9 cellular contexts compared by ENCODE assay signal in the genomic region with DNA sequence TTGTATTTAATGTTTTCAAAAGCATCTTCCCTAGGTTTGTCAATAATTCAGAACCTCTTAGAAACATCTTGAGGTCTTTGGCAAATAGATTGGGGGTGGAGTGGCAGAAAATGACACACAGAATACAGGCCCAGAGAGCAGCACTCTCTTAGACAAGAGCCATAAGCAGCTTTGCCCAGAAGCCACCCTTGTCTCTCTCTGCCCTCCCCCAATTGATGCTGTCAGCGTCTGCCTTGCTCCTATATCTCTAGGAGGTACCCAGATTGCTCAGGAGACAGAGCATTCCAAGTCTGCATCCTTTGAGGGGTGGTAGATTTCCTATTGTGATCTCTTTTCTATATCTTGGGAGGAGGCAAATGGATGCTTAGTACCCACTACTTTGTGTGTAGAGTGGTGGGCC. TPM values are rescaled to one million over a fixed set of nuclear protein-coding genes. Genes with fewer than 3 reads are reported as not detected.
DNase-seq lines count a peak whose midpoint lies in the region; ATAC-seq and TF ChIP-seq lines count a peak whose summit lies in the region.
"Had no signal": no experiment of that assay in that cellular context is flagged by ENCODE, and none has a peak within 500 bp of the region (broad histone marks: within the 10 kb centered on the region; RNA-seq: fewer than 3 reads in every experiment).

No MANE protein-coding gene starts in this region.

- H3K9ac ChIP-seq in mammary epithelial cell (ENCODE audit: insufficient read depth, low read length) (no peak overlapping the region), duodenal mucosa (ENCODE audit: low read depth in 1 of 2, low read length in 2 of 2) (peak overlapping the region; percentile 4 to 33)

- BruUV-seq in mammary epithelial cell (replicated peaks; lab: Mats Ljungman, UMichigan): no TSS peak

- H3K27ac Mint-ChIP-seq in naive thymus-derived CD4-positive, alpha-beta T cell: no peak overlapping the region

- peaks cover 10 to 20% (median 17%) of the 10 kb centered on the region in 7 donors for H3K4me1 Mint-ChIP-seq in naive thymus-derived CD4-positive, alpha-beta T cell

- H4K20me1 ChIP-seq in mammary epithelial cell (ENCODE audit: insufficient read depth, low read length): no peaks in the 10 kb centered on the region

- TF ChIP-seq POLR2A in breast epithelium (IDR thresholded peaks at IDR 0.05) (no peak), uterus (IDR thresholded peaks at IDR 0.05) (no peak)

- H3K4me1 ChIP-seq in breast epithelium (peaks cover 0 to 10% of the 10 kb centered on the region in 2 donors), mammary epithelial cell (ENCODE audit: insufficient read depth, low read length) (peaks cover 21% of the 10 kb centered on the region), duodenal mucosa (ENCODE audit: control insufficient read depth in 1 of 2, insufficient read depth in 2 of 2, low read length in 2 of 2) (peaks cover 4 to 11% of the 10 kb centered on the region in 2 donors), uterus (no peaks in the 10 kb centered on the region)
- H3K4me1 ChIP-seq in naive thymus-derived CD4-positive, alpha-beta T cell (ENCODE audit: control insufficient read depth in 2 of 2, insufficient read depth in 2 of 2, low read length in 2 of 2): peaks cover 0 to 5% of the 10 kb centered on the region in 2 donors

- no peak overlapping the region for H3K4me2 ChIP-seq in mammary epithelial cell (ENCODE audit: insufficient read depth, low read depth, low read length)

- peaks cover 0 to 22% (median 6%) of the 10 kb centered on the region in 11 donors for H3K9me3 Mint-ChIP-seq in naive thymus-derived CD4-positive, alpha-beta T cell

- POLR2A ChIA-PET in naive thymus-derived CD4-positive, alpha-beta T cell (lab: Charles Lee): no interaction called here

- H3K36me3 ChIP-seq in breast epithelium: no peaks in the 10 kb centered on the region
- H3K36me3 ChIP-seq in mammary epithelial cell (ENCODE audit: insufficient read depth, low read length): no peaks in the 10 kb centered on the region
- H3K36me3 ChIP-seq in duodenal mucosa (ENCODE audit: control insufficient read depth in 1 of 2, insufficient read depth in 2 of 2, low read length in 2 of 2): no peaks in the 10 kb centered on the region
- no peaks in the 10 kb centered on the region for H3K36me3 ChIP-seq in naive thymus-derived CD4-positive, alpha-beta T cell (ENCODE audit: control insufficient read depth in 2 of 3, insufficient read depth in 3 of 3, low read length in 3 of 3)
- H3K36me3 ChIP-seq in uterus: no peaks in the 10 kb centered on the region
- no peaks in the 10 kb centered on the region for H3K36me3 ChIP-seq in H7 (replicated peaks; ENCODE audit: control insufficient read depth, insufficient read depth, low read length)

- H3K27me3 Mint-ChIP-seq in naive thymus-derived CD4-positive, alpha-beta T cell: peaks cover 5 to 25% (median 20%) of the 10 kb centered on the region in 5 donors

- H3K4me3 ChIP-seq in breast epithelium (peak overlapping the region; percentile 72 to 84 (median 74)), mammary epithelial cell (replicated peaks in 1 of 3; ENCODE audit: insufficient read depth in 1 of 3, low read depth in 2 of 3, low read length in 3 of 3) (no peak overlapping the region), duodenal mucosa (ENCODE audit: low read depth in 1 of 2, low read length in 2 of 2) (peak overlapping the region; percentile 36 to 41), uterus (peak overlapping the region; percentile 55 to 61), H7 (ENCODE audit: insufficient read depth, low read depth, low read length) (no peak overlapping the region)
- no peak overlapping the region for H3K4me3 ChIP-seq in naive thymus-derived CD4-positive, alpha-beta T cell (ENCODE audit: low read length)

- H3K79me2 ChIP-seq in mammary epithelial cell (ENCODE audit: insufficient read depth, low read length): no peaks in the 10 kb centered on the region

- CTCF ChIA-PET in mammary epithelial cell (lab: Charles Lee; ENCODE audit: low non-redundant PET): no interaction called here
- CTCF ChIA-PET in naive thymus-derived CD4-positive, alpha-beta T cell (lab: Charles Lee): no interaction called here

- ATAC-seq in naive thymus-derived CD4-positive, alpha-beta T cell: no peak
- ATAC-seq in HG02763 (IDR thresholded peaks at IDR 0.05; ENCODE audit: unreplicated experiment): no peak

- DNase-seq in breast epithelium (ENCODE audit: low spot score in 2 of 2) (no peak), mammary epithelial cell (no peak), uterus (no peak), H7 (no peak)
- no peak for DNase-seq in naive thymus-derived CD4-positive, alpha-beta T cell
- no peak for DNase-seq in activated CD4-positive, alpha-beta T cell treated with anti-CD3 and anti-CD28 coated beads, Interleukin-2, amount 50 U/mL, for 1 hour
- DNase-seq: SHP77 had no signal

- 100% methylated on average over 1 of the region's 1 CpG for WGBS in mammary epithelial cell (ENCODE audit: low coverage, missing lambda C conversion rate)

- H3K27me3 ChIP-seq in breast epithelium: no peaks in the 10 kb centered on the region
- H3K27me3 ChIP-seq in mammary epithelial cell (ENCODE audit: insufficient read depth, low read length): no peaks in the 10 kb centered on the region
- H3K27me3 ChIP-seq in duodenal mucosa (ENCODE audit: control insufficient read depth in 1 of 2, insufficient read depth in 2 of 2, low read length in 2 of 2): no peaks in the 10 kb centered on the region
- H3K27me3 ChIP-seq in naive thymus-derived CD4-positive, alpha-beta T cell (ENCODE audit: control insufficient read depth in 2 of 2, insufficient read depth in 2 of 2, low read length in 2 of 2): no peaks in the 10 kb centered on the region
- H3K27me3 ChIP-seq in uterus: no peaks in the 10 kb centered on the region
- H3K27me3 ChIP-seq in H7 (ENCODE audit: control insufficient read depth, insufficient read depth, low read length): peaks cover 9% of the 10 kb centered on the region

- in situ Hi-C loops in mammary epithelial cell (cut with MboI; ENCODE audit: low sequenced_read_pairs in 2 of 2): no loop called here

- TF ChIP-seq CTCF in breast epithelium (IDR thresholded peaks at IDR 0.05) (no peak), mammary epithelial cell (conservative IDR thresholded peaks at IDR 0.05 in 1 of 2, IDR thresholded peaks at IDR 0.05 in 1 of 2; ENCODE audit: extremely low read depth in 1 of 2, insufficient read depth in 1 of 2, low read depth in 1 of 2, low read length in 2 of 2) (no peak), uterus (IDR thresholded peaks at IDR 0.05) (no peak)

- no peaks in the 10 kb centered on the region for H3K9me3 ChIP-seq in breast epithelium
- H3K9me3 ChIP-seq in mammary epithelial cell (replicated peaks; ENCODE audit: insufficient read depth, low read length): peaks cover 11% of the 10 kb centered on the region
- peaks cover 0 to 6% of the 10 kb centered on the region in 2 donors for H3K9me3 ChIP-seq in duodenal mucosa (ENCODE audit: control insufficient read depth in 1 of 2, low read length in 2 of 2)
- peaks cover 0 to 6% (median 3%) of the 10 kb centered on the region in 3 experiments for H3K9me3 ChIP-seq in naive thymus-derived CD4-positive, alpha-beta T cell (ENCODE audit: control insufficient read depth in 2 of 3, low read length in 3 of 3)
- no peaks in the 10 kb centered on the region for H3K9me3 ChIP-seq in uterus

- H3K4me3 Mint-ChIP-seq in naive thymus-derived CD4-positive, alpha-beta T cell: peak overlapping the region in 9 of 10 donors; percentile 22 to 92 (median 86)

- no peak overlapping the region for H2AFZ ChIP-seq in mammary epithelial cell (ENCODE audit: low read depth, low read length)

- dilution Hi-C loops in mammary epithelial cell (cut with HindIII; ENCODE audit: low sequenced_read_pairs): no loop called here

- H3K27ac ChIP-seq in breast epithelium: peak overlapping the region; percentile 70 to 93
- no peak overlapping the region for H3K27ac ChIP-seq in mammary epithelial cell (ENCODE audit: insufficient read depth, low read depth, low read length)
- H3K27ac ChIP-seq in duodenal mucosa (ENCODE audit: low read depth, low read length): no peak overlapping the region
- H3K27ac ChIP-seq in naive thymus-derived CD4-positive, alpha-beta T cell (ENCODE audit: low read depth, low read length): no peak overlapping the region
- peak overlapping the region in 1 of 2 donors; percentile 90 for H3K27ac ChIP-seq in uterus

- intact Hi-C loops in breast epithelium (cut with DNase I; ENCODE audit: low total_unique reads) (no loop called here), mammary epithelial cell (cut with micrococcal nuclease) (no loop called here), uterus (cut with DNase I; ENCODE audit: low total_unique reads) (no loop called here)
- intact Hi-C loops in naive thymus-derived CD4-positive, alpha-beta T cell (cut with micrococcal nuclease): loop anchor here in 1 of 2 donors (5.0 to 10.0 kb wide), 2 partner anchors 108 to 149 kb away; no protein-coding TSS in a partner anchor

- peaks cover 3 to 30% (median 22%) of the 10 kb centered on the region in 5 donors for H3K36me3 Mint-ChIP-seq in naive thymus-derived CD4-positive, alpha-beta T cell

RNA-seq across cellular contexts. Expression of gene RGL1, which starts 1.7 kb away (rescaled TPM):
- total RNA-seq in breast epithelium (10 to 100 TPM; 24.9 to 70.2 (median 26.8) TPM), mammary epithelial cell (1 to 10 TPM; 2.5 to 3.7 TPM), uterus (10 to 100 TPM in 2 of 4 donors, 1 to 10 TPM in 2; 6.9 to 92.9 (median 16.3) TPM)
- 1.8 TPM for polyA plus RNA-seq in mammary epithelial cell
- polyA minus RNA-seq in mammary epithelial cell: 2.6 TPM
- total RNA-seq in naive thymus-derived CD4-positive, alpha-beta T cell: 1 to 10 TPM in 4 of 5 experiments, under 1 TPM in 1; 0.98 to 6.2 (median 4.0) TPM
- 1 to 10 TPM in 1 of 2 donors, under 1 TPM in 1; 0.90 to 2.6 TPM for polyA plus RNA-seq in naive thymus-derived CD4-positive, alpha-beta T cell
- 2.2 and 3.2 TPM in 2 replicates for total RNA-seq in H7 (2014; rRNA removed; shearing (Covaris generic))

Comparison
In these comparisons a context has a peak if more than half of its experiments do, and no peak if none do; other contexts are left out.
1. H3K27ac ChIP-seq: peak in breast epithelium (2 of 2); none in mammary epithelial cell (single experiment), duodenal mucosa (single experiment) and naive thymus-derived CD4-positive, alpha-beta T cell (single experiment).
2. H3K4me3 ChIP-seq: peak in breast epithelium (3 of 3), duodenal mucosa (2 of 2) and uterus (2 of 2); none in mammary epithelial cell (0 of 3), naive thymus-derived CD4-positive, alpha-beta T cell (single experiment) and H7 (single experiment).